Comparison of ENCODE assay signal across 3 cellular contexts in the genomic region with DNA sequence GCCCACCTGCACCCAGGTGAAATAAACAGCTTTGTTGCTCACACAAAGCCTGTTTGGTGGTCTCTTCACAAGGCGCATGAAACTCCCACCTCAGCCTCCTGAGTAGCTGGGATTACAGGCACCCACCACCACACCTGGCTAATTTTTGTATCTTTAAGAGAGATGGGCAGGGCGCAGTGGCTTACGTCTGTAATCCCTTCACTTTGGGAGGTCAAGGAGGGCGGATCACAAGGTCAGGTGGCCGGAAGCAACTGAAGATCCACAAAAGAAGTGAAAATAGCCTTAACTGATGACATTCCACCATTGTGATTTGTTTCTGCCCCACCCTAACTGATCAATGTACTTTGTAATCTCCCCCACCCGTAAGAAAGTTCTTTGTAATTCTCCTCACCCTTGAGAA. TPM values are rescaled to one million over a fixed set of nuclear protein-coding genes. Genes with fewer than 3 reads are reported as not detected.
"Had no signal": no experiment of that assay in that cellular context is flagged by ENCODE, and none has a peak within 500 bp of the region (broad histone marks: within the 10 kb centered on the region; RNA-seq: fewer than 3 reads in every experiment).

No MANE protein-coding gene starts in this region.

RNA-seq across cellular contexts. Expression of a gene that starts 15.3 kb away (rescaled TPM):
- total RNA-seq: H4, HFFc6 had no signal
- polyA plus RNA-seq: GM23248 had no signal
